In the genomic region with DNA sequence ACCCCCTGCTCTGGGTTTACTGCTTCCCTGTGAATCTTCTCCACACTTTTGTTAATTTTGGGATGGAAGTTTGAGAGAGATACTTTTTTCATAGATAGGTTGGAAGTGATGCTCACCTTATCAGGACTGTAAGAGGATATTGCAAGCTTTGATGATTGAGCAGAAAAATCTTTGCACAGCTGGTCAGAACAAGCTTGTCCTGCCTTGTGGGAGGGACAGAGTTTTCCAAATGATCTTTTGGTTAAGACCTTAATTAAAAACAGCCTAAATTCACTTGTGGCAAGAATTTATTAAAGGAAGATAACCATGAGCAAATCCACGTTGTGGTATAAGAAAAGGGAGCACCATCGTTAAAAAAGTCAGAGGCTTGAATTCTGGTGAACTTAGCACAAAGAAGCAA, we compare ENCODE assay signal across 18 cellular contexts.
"Had no signal": no experiment of that assay in that cellular context is flagged by ENCODE, and none has a peak within 500 bp of the region (broad histone marks: within the 10 kb centered on the region; RNA-seq: fewer than 3 reads in every experiment).

No MANE protein-coding gene starts in this region.

- ATAC-seq: activated CD8-positive, alpha-beta T cell treated with anti-CD3 and anti-CD28 coated beads for 36 hours; left ventricle myocardium superior; mucosa of descending colon; stimulated activated memory B cell treated with anti-CD40 and anti-IgM and Interleukin-4, amounts not matched to agents 10 μg/mL and 1 μg/mL and 100 μg/mL, for 72 hours; T-cell had no signal

- H3K36me3 ChIP-seq: sigmoid colon, thoracic aorta had no signal

- H3K4me3 Mint-ChIP-seq: activated CD4-positive, alpha-beta T cell treated with anti-CD3 and anti-CD28 coated beads, Interleukin-2, amount 10 ng/mL, durations not matched to agents 24 days and 14 days; activated CD8-positive, alpha-beta T cell treated with anti-CD3 and anti-CD28 coated beads for 36 hours; activated naive CD4-positive, alpha-beta T cell treated with anti-CD3 and anti-CD28 coated beads for 36 hours; activated T-cell treated with anti-CD3 and anti-CD28 coated beads, Interleukin-2, amount 50 U/mL, for 24 hours; immature natural killer cell; naive B cell; stimulated activated memory B cell treated with anti-CD40 and anti-IgM and Interleukin-4, amounts not matched to agents 10 μg/mL and 1 μg/mL and 100 μg/mL, for 72 hours; T-cell had no signal

- H3K27me3 ChIP-seq: sigmoid colon had no signal

- H2AFZ ChIP-seq: parathyroid adenoma had no signal

- H3K27ac Mint-ChIP-seq: activated CD4-positive, alpha-beta T cell treated with anti-CD3 and anti-CD28 coated beads, Interleukin-2, amount 10 ng/mL, durations not matched to agents 24 days and 14 days; activated CD8-positive, alpha-beta T cell treated with anti-CD3 and anti-CD28 coated beads for 36 hours; activated naive CD4-positive, alpha-beta T cell treated with anti-CD3 and anti-CD28 coated beads for 36 hours; activated T-cell treated with anti-CD3 and anti-CD28 coated beads, Interleukin-2, amount 50 U/mL, for 24 hours; naive B cell; stimulated activated memory B cell treated with anti-CD40 and anti-IgM and Interleukin-4, amounts not matched to agents 10 μg/mL and 1 μg/mL and 100 μg/mL, for 72 hours; T-cell had no signal

- H3K9me3 Mint-ChIP-seq: activated CD4-positive, alpha-beta T cell treated with anti-CD3 and anti-CD28 coated beads, Interleukin-2, amount 10 ng/mL, durations not matched to agents 24 days and 14 days; immature natural killer cell had no signal

- H3K9ac ChIP-seq: parathyroid adenoma had no signal

- H3K27ac ChIP-seq: coronary artery, parathyroid adenoma, sigmoid colon, thoracic aorta had no signal

- H3K4me3 ChIP-seq: coronary artery, mucosa of descending colon, sigmoid colon, thoracic aorta had no signal

- H3K9me3 ChIP-seq: mucosa of descending colon, sigmoid colon, thoracic aorta had no signal

- H3K4me1 ChIP-seq: parathyroid adenoma, sigmoid colon had no signal

- DNase-seq: activated CD4-positive, alpha-beta T cell treated with anti-CD3 and anti-CD28 coated beads, Interleukin-2, amount 10 ng/mL, durations not matched to agents 24 days and 14 days; activated CD8-positive, alpha-beta T cell treated with anti-CD3 and anti-CD28 coated beads for 36 hours; activated naive CD4-positive, alpha-beta T cell treated with anti-CD3 and anti-CD28 coated beads for 36 hours; activated T-cell treated with anti-CD3 and anti-CD28 coated beads, Interleukin-2, amount 50 U/mL, for 24 hours; aorta; immature natural killer cell; kidney glomerular epithelial cell; left ventricle myocardium superior; mucosa of descending colon; naive B cell; sigmoid colon; stimulated activated CD4-positive, alpha-beta T cell treated with anti-CD3 and anti-CD28 coated beads, Interleukin-4, amount 100 ng/mL, for 24 hours; T-cell; T-helper 9 cell had no signal

- H3K27me3 Mint-ChIP-seq: activated CD4-positive, alpha-beta T cell treated with anti-CD3 and anti-CD28 coated beads, Interleukin-2, amount 10 ng/mL, durations not matched to agents 24 days and 14 days; activated CD8-positive, alpha-beta T cell treated with anti-CD3 and anti-CD28 coated beads for 36 hours; activated T-cell treated with anti-CD3 and anti-CD28 coated beads, Interleukin-2, amount 50 U/mL, for 24 hours; naive B cell; stimulated activated memory B cell treated with anti-CD40 and anti-IgM and Interleukin-4, amounts not matched to agents 10 μg/mL and 1 μg/mL and 100 μg/mL, for 72 hours; T-cell had no signal
